ENCODE assay signal across 20 cellular contexts in the genomic region with DNA sequence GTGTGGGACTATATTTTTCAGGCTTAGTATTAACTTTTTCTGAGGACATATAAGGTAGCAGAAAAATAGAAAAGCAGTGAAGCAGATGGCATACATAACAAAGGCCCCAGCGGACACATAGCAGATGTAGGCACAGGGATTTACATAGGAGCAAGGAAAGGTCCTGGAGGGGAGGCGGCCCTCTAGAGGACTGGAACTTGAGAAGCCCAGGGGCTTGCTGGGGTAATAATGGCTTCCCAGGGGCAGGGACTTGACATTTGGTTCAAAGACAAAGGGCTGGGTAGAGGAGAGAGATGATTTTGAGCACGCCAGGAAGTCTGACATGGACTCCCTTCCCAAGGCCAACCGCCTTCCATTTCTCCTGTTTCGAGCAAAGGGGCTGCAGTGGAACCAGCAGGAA. TPM values are rescaled to one million over a fixed set of nuclear protein-coding genes. Genes with fewer than 3 reads are reported as not detected.
"Had no signal": no experiment of that assay in that cellular context is flagged by ENCODE, and none has a peak within 500 bp of the region (broad histone marks: within the 10 kb centered on the region; RNA-seq: fewer than 3 reads in every experiment).

No MANE protein-coding gene starts in this region.

- H3K9me3 ChIP-seq: esophagus muscularis mucosa, pancreas, spleen had no signal

- H3K4me3 ChIP-seq: esophagus muscularis mucosa, lung, pancreas, spleen had no signal

- H3K9me3 Mint-ChIP-seq: activated B cell treated with CpG ODN at 0.5 μM for 24 hours; activated naive CD4-positive, alpha-beta T cell treated with anti-CD3 and anti-CD28 coated beads, Interleukin-2, amount 50 U/mL, for 72 hours; stimulated activated naive CD8-positive, alpha-beta T cell treated with anti-CD3 and anti-CD28 coated beads, Interleukin-15, amount 100 ng/mL, for 72 hours; type B pancreatic cell had no signal

- H3K27ac Mint-ChIP-seq: activated B cell treated with CpG ODN at 0.5 μM for 24 hours; activated CD8-positive, alpha-beta T cell treated with anti-CD3 and anti-CD28 coated beads, Interleukin-2, amount 10 ng/mL, durations not matched to agents 7 days and 5 days; activated naive CD4-positive, alpha-beta T cell treated with anti-CD3 and anti-CD28 coated beads, Interleukin-2, amount 50 U/mL, for 72 hours; stimulated activated naive CD8-positive, alpha-beta T cell treated with anti-CD3 and anti-CD28 coated beads, Interleukin-15, amount 100 ng/mL, for 72 hours; type B pancreatic cell had no signal

- H3K27ac ChIP-seq: esophagus muscularis mucosa, pancreas, spleen had no signal

- DNase-seq: activated B cell treated with CpG ODN at 0.5 μM for 24 hours; activated CD4-positive, alpha-beta T cell treated with anti-CD3 and anti-CD28 coated beads for 48 hours; activated CD8-positive, alpha-beta memory T cell treated with anti-CD3 and anti-CD28 coated beads, Interleukin-2, amount 50 U/mL, for 4 hours; activated CD8-positive, alpha-beta T cell treated with anti-CD3 and anti-CD28 coated beads, Interleukin-2, amount 10 ng/mL, durations not matched to agents 7 days and 5 days; activated gamma-delta T cell; activated T-cell treated with anti-CD3 and anti-CD28 coated beads, Interleukin-2, amount 50 U/mL, for 48 hours; hypothalamus; left colon; midbrain; pancreas; spleen; stimulated activated naive CD8-positive, alpha-beta T cell treated with anti-CD3 and anti-CD28 coated beads, Interleukin-15, amount 100 ng/mL, for 72 hours had no signal

- H3K36me3 ChIP-seq: esophagus muscularis mucosa, pancreas, spleen had no signal

- H3K36me3 Mint-ChIP-seq: activated naive CD4-positive, alpha-beta T cell treated with anti-CD3 and anti-CD28 coated beads, Interleukin-2, amount 50 U/mL, for 72 hours; type B pancreatic cell had no signal

- H3K4me1 Mint-ChIP-seq: activated B cell treated with CpG ODN at 0.5 μM for 24 hours; stimulated activated naive CD8-positive, alpha-beta T cell treated with anti-CD3 and anti-CD28 coated beads, Interleukin-15, amount 100 ng/mL, for 72 hours had no signal

- H3K4me1 ChIP-seq: esophagus muscularis mucosa, pancreas, spleen had no signal

- H3K4me3 Mint-ChIP-seq: activated B cell treated with CpG ODN at 0.5 μM for 24 hours; activated CD8-positive, alpha-beta T cell treated with anti-CD3 and anti-CD28 coated beads, Interleukin-2, amount 10 ng/mL, durations not matched to agents 7 days and 5 days; stimulated activated naive CD8-positive, alpha-beta T cell treated with anti-CD3 and anti-CD28 coated beads, Interleukin-15, amount 100 ng/mL, for 72 hours; type B pancreatic cell had no signal

- ATAC-seq: activated CD8-positive, alpha-beta T cell treated with anti-CD3 and anti-CD28 coated beads, Interleukin-2, amount 10 ng/mL, durations not matched to agents 7 days and 5 days; activated naive CD4-positive, alpha-beta T cell treated with anti-CD3 and anti-CD28 coated beads, Interleukin-2, amount 50 U/mL, for 72 hours; left colon; sciatic nerve; stimulated activated naive CD8-positive, alpha-beta T cell treated with anti-CD3 and anti-CD28 coated beads, Interleukin-15, amount 100 ng/mL, for 72 hours had no signal

- H3K27me3 ChIP-seq: pancreas had no signal

RNA-seq across cellular contexts. Expression of a gene that starts 59.6 kb away (rescaled TPM):
- total RNA-seq: activated B cell treated with CpG ODN at 0.5 μM for 24 hours; activated CD8-positive, alpha-beta T cell treated with anti-CD3 and anti-CD28 coated beads, Interleukin-2, amount 10 ng/mL, durations not matched to agents 7 days and 5 days; activated naive CD4-positive, alpha-beta T cell treated with anti-CD3 and anti-CD28 coated beads, Interleukin-2, amount 50 U/mL, for 72 hours; esophagus muscularis mucosa; glomerular endothelial cell; left colon; lung; myocyte; sciatic nerve; spleen; T-helper 2 cell treated with Interferon-gamma antibody and Interleukin-4, amounts not matched to agents 100 ng/mL and 5 ng/mL, for 36 hours had no signal
